Comparison of ENCODE assay signal across 15 cellular contexts in the genomic region with DNA sequence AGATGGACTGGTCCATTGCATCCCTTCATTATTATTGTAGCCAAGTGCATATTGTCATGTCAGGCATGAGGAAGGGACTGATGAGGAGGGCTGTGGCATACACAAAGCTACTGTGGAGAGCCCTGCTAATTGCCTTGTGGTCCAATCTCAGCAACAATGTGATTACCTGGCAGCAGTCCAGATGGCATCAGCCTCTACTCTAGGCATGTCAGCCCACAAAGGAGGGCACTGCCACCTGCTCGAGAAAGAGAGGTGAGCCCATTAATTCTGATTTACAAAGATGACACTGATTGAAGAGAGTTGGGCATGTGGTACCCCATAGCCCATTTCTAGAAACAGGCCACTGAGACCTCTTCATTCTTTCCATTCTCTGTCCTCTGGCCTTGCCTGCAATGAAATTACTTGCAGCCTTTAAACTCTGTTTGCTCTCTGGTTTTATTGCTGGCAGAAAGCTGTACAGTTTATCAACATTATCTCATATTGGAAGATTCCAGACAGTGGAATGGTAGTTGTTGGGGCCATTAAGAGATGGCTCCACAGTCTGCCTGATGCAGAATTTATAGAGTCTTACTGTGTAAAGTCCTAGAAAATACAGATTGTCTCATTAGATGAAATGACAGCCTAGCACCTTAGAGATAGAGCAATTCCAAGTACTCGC.
DNase-seq lines count a peak whose midpoint lies in the region; ATAC-seq, FAIRE-seq and TF ChIP-seq lines count a peak whose summit lies in the region.
"Had no signal": no experiment of that assay in that cellular context is flagged by ENCODE, and none has a peak within 500 bp of the region (broad histone marks: within the 10 kb centered on the region; RNA-seq: fewer than 3 reads in every experiment).

No MANE protein-coding gene starts in this region.

- no peak for TF ChIP-seq POLR2A in esophagus muscularis mucosa (IDR thresholded peaks at IDR 0.05; ENCODE audit: low read depth)
- no peak for TF ChIP-seq POLR2A in stomach (IDR thresholded peaks at IDR 0.05)

- CTCF ChIA-PET in A673 (lab: Charles Lee): no interaction called here

- H3K9me3 ChIP-seq in A673 (ENCODE audit: low read depth, low read length, poor library complexity, severe bottlenecking): no peaks in the 10 kb centered on the region
- H3K9me3 ChIP-seq in esophagus muscularis mucosa: no peaks in the 10 kb centered on the region
- no peaks in the 10 kb centered on the region for H3K9me3 ChIP-seq in stomach
- H3K9me3 ChIP-seq: suprapubic skin had no signal

- H3K27me3 ChIP-seq in A673 (replicated peaks; ENCODE audit: insufficient read depth, low read depth, low read length, poor library complexity): no peaks in the 10 kb centered on the region
- H3K27me3 ChIP-seq in bronchial epithelial cell (ENCODE audit: control insufficient read depth, insufficient read depth, low read length): no peaks in the 10 kb centered on the region
- H3K27me3 ChIP-seq in esophagus muscularis mucosa: no peaks in the 10 kb centered on the region
- no peaks in the 10 kb centered on the region for H3K27me3 ChIP-seq in stomach
- H3K27me3 ChIP-seq: suprapubic skin had no signal

- peak; percentile 21 for DNase-seq in A673 (ENCODE audit: low spot score)
- DNase-seq in NCI-H2171 (lab: John Stamatoyannopoulos, UW): peak; percentile 27
- no peak for DNase-seq in bronchial epithelial cell (ENCODE audit: low read depth)
- no peak for DNase-seq in esophagus muscularis mucosa (ENCODE audit: extremely low spot score)
- DNase-seq in stomach: no peak
- DNase-seq: activated CD4-positive, alpha-beta T cell treated with anti-CD3 and anti-CD28 coated beads, Interleukin-2, amount 50 U/mL, for 48 hours; left ventricle myocardium superior; naive thymus-derived CD8-positive, alpha-beta T cell; NCI-H187 treated with DMSO at 0.1 percent for 48 hours had no signal

- ATAC-seq in GM18868 (IDR thresholded peaks at IDR 0.05; ENCODE audit: unreplicated experiment): peak; percentile 32
- no peak for ATAC-seq in GM21360 (IDR thresholded peaks at IDR 0.05; ENCODE audit: unreplicated experiment)
- no peak for ATAC-seq in GM19452 (IDR thresholded peaks at IDR 0.05; ENCODE audit: unreplicated experiment)
- ATAC-seq: left ventricle myocardium superior; naive thymus-derived CD8-positive, alpha-beta T cell had no signal

- H3K36me3 ChIP-seq in A673 (ENCODE audit: insufficient read depth, low read length, poor library complexity, severe bottlenecking) (no peaks in the 10 kb centered on the region), bronchial epithelial cell (ENCODE audit: control insufficient read depth, insufficient read depth, low read length) (no peaks in the 10 kb centered on the region), esophagus muscularis mucosa (no peaks in the 10 kb centered on the region), stomach (no peaks in the 10 kb centered on the region)
- H3K36me3 ChIP-seq: suprapubic skin had no signal

- peak; percentile 18 for FAIRE-seq in bronchial epithelial cell (lab: Jason Lieb, UNC)
- FAIRE-seq: GM12878 had no signal

- POLR2A ChIA-PET in A673 (lab: Charles Lee; ENCODE audit: low non-redundant PET): no interaction called here

- TF ChIP-seq CTCF in A673 (conservative IDR thresholded peaks at IDR 0.05; ENCODE audit: low read depth, low read length) (no peak), bronchial epithelial cell (IDR thresholded peaks at IDR 0.05; ENCODE audit: insufficient read depth, low read length, severe bottlenecking) (no peak), esophagus muscularis mucosa (IDR thresholded peaks at IDR 0.05) (no peak), stomach (IDR thresholded peaks at IDR 0.05) (no peak)

- no peak overlapping the region for H3K4me3 ChIP-seq in A673 (ENCODE audit: low read depth, low read length, poor library complexity, severe bottlenecking)
- no peak overlapping the region for H3K4me3 ChIP-seq in bronchial epithelial cell (ENCODE audit: low read depth, low read length)
- no peak overlapping the region for H3K4me3 ChIP-seq in esophagus muscularis mucosa
- H3K4me3 ChIP-seq in stomach: no peak overlapping the region
- H3K4me3 ChIP-seq: GM12878, GM23338, suprapubic skin had no signal

- H3K4me1 ChIP-seq in A673 (ENCODE audit: insufficient read depth, low read length, poor library complexity, severe bottlenecking) (peaks cover 23% of the 10 kb centered on the region), esophagus muscularis mucosa (no peaks in the 10 kb centered on the region), stomach (peaks cover 0 to 6% (median 2%) of the 10 kb centered on the region in 4 donors)
- H3K4me1 ChIP-seq: suprapubic skin had no signal

- WGBS in esophagus muscularis mucosa: 96% methylated on average over 2 of the region's 2 CpGs
- 67 to 85% (median 73%) methylated on average over 2 of the region's 2 CpGs for WGBS in stomach, 5 donors

- BruUV-seq in A673 (replicated peaks; lab: Mats Ljungman, UMichigan): no TSS peak

- intact Hi-C loops in A673 (cut with micrococcal nuclease; ENCODE audit: unreplicated experiment) (loop anchor here (5.0 kb wide), 2 partner anchors 1065 to 1670 kb away; no protein-coding TSS in a partner anchor), esophagus muscularis mucosa (cut with DNase I) (no loop called here), stomach (cut with DNase I; ENCODE audit: low total_unique reads) (no loop called here)

- TF ChIP-seq EP300 in esophagus muscularis mucosa (IDR thresholded peaks at IDR 0.05) (no peak), stomach (IDR thresholded peaks at IDR 0.05) (no peak)

- no peak overlapping the region for H3K27ac ChIP-seq in A673 (ENCODE audit: low read depth, low read length, poor library complexity, severe bottlenecking)
- H3K27ac ChIP-seq in esophagus muscularis mucosa (replicated peaks in 1 of 4): no peak overlapping the region
- H3K27ac ChIP-seq in stomach: no peak overlapping the region
- H3K27ac ChIP-seq: suprapubic skin had no signal

Comparison
In these comparisons a context has a peak if more than half of its experiments do, and no peak if none do; other contexts are left out.
1. DNase-seq: peak in A673 (single experiment) and NCI-H2171 (single experiment); none in bronchial epithelial cell (single experiment), esophagus muscularis mucosa (single experiment) and stomach (single experiment).